In the genomic region with DNA sequence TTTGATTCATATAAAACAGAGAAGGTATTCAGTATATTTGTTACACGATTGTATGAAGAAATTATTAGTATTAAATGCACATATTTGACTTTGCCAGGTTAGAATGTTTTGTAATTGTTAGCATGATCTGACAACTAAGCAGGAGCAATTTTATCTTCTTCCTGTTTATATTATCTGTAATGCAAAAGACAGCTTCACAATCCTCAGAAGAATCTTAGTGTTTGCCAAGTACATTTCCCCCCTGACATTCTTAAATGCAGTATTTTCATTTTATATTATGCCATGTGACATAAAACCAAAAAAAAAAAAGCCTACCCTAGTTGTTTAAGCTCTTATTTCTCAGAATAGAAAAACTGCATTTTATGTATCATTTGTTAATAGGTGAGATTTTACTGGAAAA, we compare ENCODE assay signal across 18 cellular contexts.
"Had no signal": no experiment of that assay in that cellular context is flagged by ENCODE, and none has a peak within 500 bp of the region (broad histone marks: within the 10 kb centered on the region; RNA-seq: fewer than 3 reads in every experiment).

No MANE protein-coding gene starts in this region.

- H3K27ac ChIP-seq: neutrophil, right atrium auricular region, transverse colon, VCaP had no signal

- H3K4me1 Mint-ChIP-seq: immature natural killer cell; naive thymus-derived CD8-positive, alpha-beta T cell; stimulated activated naive B cell treated with anti-CD40 and anti-IgM and Interleukin-4, amounts not matched to agents 10 μg/mL and 1 μg/mL and 100 μg/mL, for 72 hours had no signal

- H3K36me3 ChIP-seq: neutrophil, right atrium auricular region, transverse colon had no signal

- H3K9me3 ChIP-seq: neutrophil, right atrium auricular region, transverse colon had no signal

- ATAC-seq: left colon; naive thymus-derived CD8-positive, alpha-beta T cell; stimulated activated naive B cell treated with anti-CD40 and anti-IgM and Interleukin-4, amounts not matched to agents 10 μg/mL and 1 μg/mL and 100 μg/mL, for 72 hours had no signal

- H3K9me3 Mint-ChIP-seq: stimulated activated naive B cell treated with anti-CD40 and anti-IgM and Interleukin-4, amounts not matched to agents 10 μg/mL and 1 μg/mL and 100 μg/mL, for 72 hours had no signal

- DNase-seq: activated CD4-positive, alpha-beta memory T cell treated with anti-CD3 and anti-CD28 coated beads for 36 hours; activated gamma-delta T cell; activated T-cell treated with anti-CD3 and anti-CD28 coated beads, Interleukin-2, amount 50 U/mL, for 48 hours; anterior cingulate cortex; glutamatergic neuron; immature natural killer cell; left colon; naive thymus-derived CD8-positive, alpha-beta T cell; stimulated activated CD4-positive, alpha-beta T cell treated with anti-CD3 and anti-CD28 coated beads, Interleukin-1b, Interleukin-23, amount 100 ng/mL, for 48 hours; stimulated activated naive B cell treated with anti-CD40 and anti-IgM and Interleukin-4, amounts not matched to agents 10 μg/mL and 1 μg/mL and 100 μg/mL, for 72 hours; T-helper 9 cell; transverse colon had no signal

- H3K4me1 ChIP-seq: right atrium auricular region, transverse colon had no signal

- H3K27me3 Mint-ChIP-seq: activated CD4-positive, alpha-beta memory T cell treated with anti-CD3 and anti-CD28 coated beads for 36 hours; activated naive CD8-positive, alpha-beta T cell; naive thymus-derived CD8-positive, alpha-beta T cell; stimulated activated naive B cell treated with anti-CD40 and anti-IgM and Interleukin-4, amounts not matched to agents 10 μg/mL and 1 μg/mL and 100 μg/mL, for 72 hours had no signal

- H3K4me3 ChIP-seq: lung, right atrium auricular region, smooth muscle cell, transverse colon had no signal

- H3K4me3 Mint-ChIP-seq: activated CD4-positive, alpha-beta memory T cell treated with anti-CD3 and anti-CD28 coated beads for 36 hours; activated naive CD8-positive, alpha-beta T cell; immature natural killer cell; naive thymus-derived CD8-positive, alpha-beta T cell; stimulated activated naive B cell treated with anti-CD40 and anti-IgM and Interleukin-4, amounts not matched to agents 10 μg/mL and 1 μg/mL and 100 μg/mL, for 72 hours had no signal

- H3K27me3 ChIP-seq: neutrophil, right atrium auricular region, transverse colon had no signal

- H3K27ac Mint-ChIP-seq: activated CD4-positive, alpha-beta memory T cell treated with anti-CD3 and anti-CD28 coated beads for 36 hours; activated naive CD8-positive, alpha-beta T cell; immature natural killer cell; naive thymus-derived CD8-positive, alpha-beta T cell; stimulated activated naive B cell treated with anti-CD40 and anti-IgM and Interleukin-4, amounts not matched to agents 10 μg/mL and 1 μg/mL and 100 μg/mL, for 72 hours had no signal

- H3K36me3 Mint-ChIP-seq: activated CD4-positive, alpha-beta memory T cell treated with anti-CD3 and anti-CD28 coated beads for 36 hours; activated naive CD8-positive, alpha-beta T cell; naive thymus-derived CD8-positive, alpha-beta T cell; stimulated activated naive B cell treated with anti-CD40 and anti-IgM and Interleukin-4, amounts not matched to agents 10 μg/mL and 1 μg/mL and 100 μg/mL, for 72 hours had no signal
